Comparison of ENCODE assay signal across 22 cellular contexts in genomic region chr18:22753130-22753831, GRCh38.
DNase-seq lines count a peak whose midpoint lies in the region; ATAC-seq and TF ChIP-seq lines count a peak whose summit lies in the region.
"Had no signal": no experiment of that assay in that cellular context is flagged by ENCODE, and none has a peak within 500 bp of the region (broad histone marks: within the 10 kb centered on the region; RNA-seq: fewer than 3 reads in every experiment).

No MANE protein-coding gene starts in this region.

- H3K27me3 ChIP-seq in heart left ventricle (no peaks in the 10 kb centered on the region), left lung (no peaks in the 10 kb centered on the region), skeletal muscle tissue (ENCODE audit: control insufficient read depth in 3 of 3, insufficient read depth in 3 of 3, low read length in 3 of 3) (peaks cover 0 to 2% (median 0%) of the 10 kb centered on the region in 3 donors), Peyer's patch (no peaks in the 10 kb centered on the region)
- H3K27me3 ChIP-seq: BLaER1, SJCRH30 had no signal

- ATAC-seq in Right ventricle myocardium superior (ENCODE audit: poor library complexity) (peak; percentile 95), heart left ventricle (peak; percentile 93 to 99 (median 98)), left lung (peak; percentile 33), GM18868 (IDR thresholded peaks at IDR 0.05; ENCODE audit: unreplicated experiment) (no peak)
- ATAC-seq: SK-N-SH treated with all-trans-retinoic acid at 6 μM for 48 hours had no signal

- WGBS in heart left ventricle, 4 donors: 46 to 58% (median 50%) methylated on average over 8 of the region's 8 CpGs

- H3K27ac ChIP-seq in heart left ventricle (peak overlapping the region in 8 of 12 donors; percentile 8 to 71 (median 48)), left lung (no peak overlapping the region), skeletal muscle tissue (ENCODE audit: low read depth, low read length) (peak overlapping the region; percentile 50), Peyer's patch (no peak overlapping the region)
- H3K27ac ChIP-seq: BLaER1, SJCRH30 had no signal

- intact Hi-C loops in Right ventricle myocardium superior (cut with DNase I): no loop called here
- intact Hi-C loops in cardiac septum (cut with DNase I): no loop called here
- intact Hi-C loops in heart left ventricle (cut with DNase I): no loop called here
- intact Hi-C loops in left lung (cut with DNase I): no loop called here

- peaks cover 0 to 14% (median 0%) of the 10 kb centered on the region in 12 donors for H3K4me1 ChIP-seq in heart left ventricle
- H3K4me1 ChIP-seq in left lung: no peaks in the 10 kb centered on the region
- H3K4me1 ChIP-seq in skeletal muscle tissue (ENCODE audit: control insufficient read depth in 3 of 3, insufficient read depth in 3 of 3, low read length in 3 of 3): peaks cover 7 to 9% (median 7%) of the 10 kb centered on the region in 3 donors
- H3K4me1 ChIP-seq in Peyer's patch: no peaks in the 10 kb centered on the region
- H3K4me1 ChIP-seq: BLaER1, SJCRH30 had no signal

- H3K9ac ChIP-seq in skeletal muscle tissue (ENCODE audit: low read depth in 1 of 3, low read length in 3 of 3): no peak overlapping the region
- H3K9ac ChIP-seq: BLaER1 had no signal

- no peak for TF ChIP-seq CTCF in heart left ventricle (IDR thresholded peaks at IDR 0.05)
- TF ChIP-seq CTCF in left lung (IDR thresholded peaks at IDR 0.05): no peak
- TF ChIP-seq CTCF in Peyer's patch (IDR thresholded peaks at IDR 0.05): no peak

- DNase-seq in Right ventricle myocardium superior (no peak), cardiac septum (ENCODE audit: low spot score) (no peak), heart left ventricle (peak in 2 of 5 donors; percentile 42 to 45), left lung (no peak), Peyer's patch (no peak), HuH-7 (ENCODE audit: low spot score) (no peak)
- DNase-seq: CD4-positive, CD25-positive, alpha-beta regulatory T cell; DMS153; HCEC 1CT; IMR-90; KG1; NCI-H1048; NCI-H1694; NCI-H2029 treated with DMSO at 0.1 percent for 48 hours; NCI-H2171; NCI-H226; NCI-H510A; SJCRH30 had no signal

- H3K36me3 ChIP-seq in heart left ventricle: no peaks in the 10 kb centered on the region
- H3K36me3 ChIP-seq in left lung: no peaks in the 10 kb centered on the region
- H3K36me3 ChIP-seq in skeletal muscle tissue (ENCODE audit: control insufficient read depth in 3 of 3, insufficient read depth in 3 of 3, low read length in 3 of 3): no peaks in the 10 kb centered on the region
- no peaks in the 10 kb centered on the region for H3K36me3 ChIP-seq in Peyer's patch
- H3K36me3 ChIP-seq: BLaER1, SJCRH30 had no signal

- TF ChIP-seq POLR2A in heart left ventricle (IDR thresholded peaks at IDR 0.05) (no peak), Peyer's patch (IDR thresholded peaks at IDR 0.05) (no peak)

- H3K4me3 ChIP-seq in heart left ventricle: no peak overlapping the region
- H3K4me3 ChIP-seq in left lung: no peak overlapping the region
- H3K4me3 ChIP-seq in skeletal muscle tissue (ENCODE audit: low read length in 3 of 3): peak overlapping the region in 2 of 3 donors; percentile 4 to 17
- no peak overlapping the region for H3K4me3 ChIP-seq in Peyer's patch
- H3K4me3 ChIP-seq: BLaER1, SJCRH30 had no signal

- H3K9me3 ChIP-seq in heart left ventricle (no peaks in the 10 kb centered on the region), left lung (no peaks in the 10 kb centered on the region), skeletal muscle tissue (ENCODE audit: control insufficient read depth in 3 of 3, low read length in 3 of 3) (no peaks in the 10 kb centered on the region), Peyer's patch (peaks cover 0 to 3% (median 0%) of the 10 kb centered on the region in 4 donors)
- H3K9me3 ChIP-seq: BLaER1, SJCRH30 had no signal

Comparison
In these comparisons a context has a peak if more than half of its experiments do, and no peak if none do; other contexts are left out.
1. H3K27ac ChIP-seq: peak in heart left ventricle (8 of 12) and skeletal muscle tissue (single experiment); none in left lung (0 of 2) and Peyer's patch (0 of 4).
2. H3K4me3 ChIP-seq: peak in skeletal muscle tissue (2 of 3); none in heart left ventricle (0 of 12), left lung (0 of 2) and Peyer's patch (0 of 4).